ENCODE assay signal across 8 cellular contexts in genomic region chr3:12270976-12271375, GRCh38. TPM values are rescaled to one million over a fixed set of nuclear protein-coding genes. Genes with fewer than 3 reads are reported as not detected.
"Had no signal": no experiment of that assay in that cellular context is flagged by ENCODE, and none has a peak within 500 bp of the region (broad histone marks: within the 10 kb centered on the region; RNA-seq: fewer than 3 reads in every experiment).

No MANE protein-coding gene starts in this region.

- DNase-seq: IMR-90, KBM-7, KG1 had no signal

- H3K27ac Mint-ChIP-seq: IgD-negative memory B cell had no signal

- H3K27ac ChIP-seq: HL-60, KMS-11 had no signal

- ATAC-seq: HepG2, K562 had no signal

- H3K4me3 Mint-ChIP-seq: IgD-negative memory B cell had no signal

- H3K4me3 ChIP-seq: K562 had no signal

- H3K36me3 Mint-ChIP-seq: IgD-negative memory B cell had no signal

- H3K9me3 Mint-ChIP-seq: IgD-negative memory B cell had no signal

RNA-seq across cellular contexts. Expression of gene PPARG, which starts 17.9 kb away (rescaled TPM):
- total RNA-seq: K562 had no signal
- polyA plus RNA-seq: IgD-negative memory B cell, K562 had no signal
